ENCODE assay signal across 1 cellular context in genomic region chr16:57357330-57358151, GRCh38.
TF ChIP-seq lines count a peak whose summit lies in the region.

No MANE protein-coding gene starts in this region.

TF ChIP-seq in H1, 55 proteins besides CTCF, POLR2A, EP300 and RAD21:
- no peak for TF ChIP-seq KDM5A (IDR thresholded peaks at IDR 0.05; ENCODE audit: low read length)
- no peak for TF ChIP-seq TCF12 (IDR thresholded peaks at IDR 0.05; ENCODE audit: low read depth, low read length)
- TF ChIP-seq SP2 (IDR thresholded peaks at IDR 0.05; ENCODE audit: low read length) = no peak
- no peak for TF ChIP-seq SIRT6 (IDR thresholded peaks at IDR 0.05; ENCODE audit: low read length)
- TF ChIP-seq BACH1 (IDR thresholded peaks at IDR 0.05; ENCODE audit: low read length) = no peak
- TF ChIP-seq RFX5 (IDR thresholded peaks at IDR 0.05; ENCODE audit: borderline replicate concordance, low read depth, low read length) = no peak
- no peak for TF ChIP-seq SIX5 (IDR thresholded peaks at IDR 0.05; ENCODE audit: low read depth, low read length)
- TF ChIP-seq, protein P1, sequence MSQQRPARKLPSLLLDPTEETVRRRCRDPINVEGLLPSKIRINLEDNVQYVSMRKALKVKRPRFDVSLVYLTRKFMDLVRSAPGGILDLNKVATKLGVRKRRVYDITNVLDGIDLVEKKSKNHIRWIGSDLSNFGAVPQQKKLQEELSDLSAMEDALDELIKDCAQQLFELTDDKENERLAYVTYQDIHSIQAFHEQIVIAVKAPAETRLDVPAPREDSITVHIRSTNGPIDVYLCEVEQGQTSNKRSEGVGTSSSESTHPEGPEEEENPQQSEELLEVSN (IDR thresholded peaks at IDR 0.05) = no peak
- no peak for TF ChIP-seq JUND (IDR thresholded peaks at IDR 0.05; ENCODE audit: low read length)
- no peak for TF ChIP-seq BCL11A (IDR thresholded peaks at IDR 0.05; ENCODE audit: low read depth in 2 of 2, low read length in 2 of 2)
- no peak for TF ChIP-seq ASH2L (IDR thresholded peaks at IDR 0.05; ENCODE audit: low read length)
- no peak for TF ChIP-seq TEAD4 (IDR thresholded peaks at IDR 0.05; ENCODE audit: low read depth, low read length)
- no peak for TF ChIP-seq CTBP2 (IDR thresholded peaks at IDR 0.05; ENCODE audit: borderline replicate concordance, insufficient read depth, insufficient read length, low read length)
- TF ChIP-seq SP1 (IDR thresholded peaks at IDR 0.05; ENCODE audit: low read depth, low read length) = no peak
- no peak for TF ChIP-seq SIN3A (conservative IDR thresholded peaks at IDR 0.05 in 1 of 2, IDR thresholded peaks at IDR 0.05 in 1 of 2; ENCODE audit: low read depth in 1 of 2, low read length in 2 of 2)
- TF ChIP-seq, protein P2, sequence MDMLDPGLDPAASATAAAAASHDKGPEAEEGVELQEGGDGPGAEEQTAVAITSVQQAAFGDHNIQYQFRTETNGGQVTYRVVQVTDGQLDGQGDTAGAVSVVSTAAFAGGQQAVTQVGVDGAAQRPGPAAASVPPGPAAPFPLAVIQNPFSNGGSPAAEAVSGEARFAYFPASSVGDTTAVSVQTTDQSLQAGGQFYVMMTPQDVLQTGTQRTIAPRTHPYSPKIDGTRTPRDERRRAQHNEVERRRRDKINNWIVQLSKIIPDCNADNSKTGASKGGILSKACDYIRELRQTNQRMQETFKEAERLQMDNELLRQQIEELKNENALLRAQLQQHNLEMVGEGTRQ (IDR thresholded peaks at IDR 0.05; ENCODE audit: low read length) = no peak
